ENCODE assay signal across 18 cellular contexts in genomic region chr4:113738251-113738650, GRCh38. TPM values are rescaled to one million over a fixed set of nuclear protein-coding genes. Genes with fewer than 3 reads are reported as not detected.
DNase-seq lines count a peak whose midpoint lies in the region; ATAC-seq and TF ChIP-seq lines count a peak whose summit lies in the region.
"Had no signal": no experiment of that assay in that cellular context is flagged by ENCODE, and none has a peak within 500 bp of the region (broad histone marks: within the 10 kb centered on the region; RNA-seq: fewer than 3 reads in every experiment).

No MANE protein-coding gene starts in this region.

- intact Hi-C loops in left ventricle myocardium superior (cut with micrococcal nuclease) (no loop called here), Right ventricle myocardium inferior (cut with DNase I) (no loop called here), activated B cell treated with CpG ODN at 0.5 μM for 24 hours (cut with micrococcal nuclease) (loop anchor here (2.0 to 5.0 kb wide), 3 partner anchors 13 to 36 kb away; partner anchors contain the start of gene CAMK2D)

- CTCF ChIA-PET in activated B cell treated with CpG ODN at 0.5 μM for 24 hours (lab: Charles Lee) = no interaction called here

- ATAC-seq in left ventricle myocardium superior (peak; percentile 44), Right ventricle myocardium inferior (no peak), activated B cell treated with CpG ODN at 0.5 μM for 24 hours (ENCODE audit: low read depth) (no peak), GM21390 (IDR thresholded peaks at IDR 0.05; ENCODE audit: unreplicated experiment) (no peak), HG02610 (IDR thresholded peaks at IDR 0.05; ENCODE audit: unreplicated experiment) (no peak)

- no peak for TF ChIP-seq CTCF in activated B cell treated with CpG ODN at 0.5 μM for 24 hours (IDR thresholded peaks at IDR 0.05)
- no peak for TF ChIP-seq CTCF in fibroblast of villous mesenchyme (IDR thresholded peaks at IDR 0.05; ENCODE audit: insufficient read depth, low read depth, low read length)

- POLR2A ChIA-PET in activated B cell treated with CpG ODN at 0.5 μM for 24 hours (lab: Charles Lee) = interaction anchor here (0.6 to 0.7 kb wide), 2 partner anchors 18 kb away, joined by 4 read pairs; no protein-coding TSS in a partner anchor

- peaks cover 37% of the 10 kb centered on the region for H3K36me3 Mint-ChIP-seq in activated B cell treated with CpG ODN at 0.5 μM for 24 hours (ENCODE audit: low read depth)

- DNase-seq in left ventricle myocardium superior (no peak), Right ventricle myocardium inferior (ENCODE audit: missing footprints) (no peak), activated B cell treated with CpG ODN at 0.5 μM for 24 hours (no peak), fibroblast of villous mesenchyme (ENCODE audit: low read depth) (peak; percentile 73), H7 (no peak), kidney glomerular epithelial cell (lab: John Stamatoyannopoulos, UW) (no peak)
- DNase-seq: activated CD4-positive, alpha-beta T cell treated with anti-CD3 and anti-CD28 coated beads, Interleukin-2, amount 50 U/mL, for 48 hours; AML-193; effector CD8-positive, alpha-beta T cell; immature natural killer cell; midbrain; NCI-H1048; NCI-H526; T-helper 9 cell had no signal

- H3K9me3 Mint-ChIP-seq in activated B cell treated with CpG ODN at 0.5 μM for 24 hours = no peaks in the 10 kb centered on the region
- H3K9me3 Mint-ChIP-seq: immature natural killer cell had no signal

- no peaks in the 10 kb centered on the region for H3K27me3 ChIP-seq in H7 (ENCODE audit: control insufficient read depth, insufficient read depth, low read length)

- no peak overlapping the region for H3K4me3 Mint-ChIP-seq in activated B cell treated with CpG ODN at 0.5 μM for 24 hours
- H3K4me3 Mint-ChIP-seq: activated T-helper 1 cell treated with anti-CD3 and anti-CD28 coated beads, Interleukin-12 subunit alpha, Interleukin-12 subunit beta, Interleukin-2, Interleukin-4 antibody, amounts not matched to agents 30 ng/mL and 10 ng/mL and 1 ng/mL, durations not matched to agents 14 hours and 24 hours and 36 hours; immature natural killer cell had no signal

- peak overlapping the region; percentile 44 for H3K27ac Mint-ChIP-seq in activated B cell treated with CpG ODN at 0.5 μM for 24 hours
- H3K27ac Mint-ChIP-seq: activated T-helper 1 cell treated with anti-CD3 and anti-CD28 coated beads, Interleukin-12 subunit alpha, Interleukin-12 subunit beta, Interleukin-2, Interleukin-4 antibody, amounts not matched to agents 30 ng/mL and 10 ng/mL and 1 ng/mL, durations not matched to agents 14 hours and 24 hours and 36 hours had no signal

- H3K4me3 ChIP-seq in fibroblast of villous mesenchyme (ENCODE audit: low read depth, low read length) = no peak overlapping the region
- no peak overlapping the region for H3K4me3 ChIP-seq in H7 (ENCODE audit: insufficient read depth, low read depth, low read length)
- H3K4me3 ChIP-seq: thoracic aorta had no signal

- no peaks in the 10 kb centered on the region for H3K36me3 ChIP-seq in H7 (replicated peaks; ENCODE audit: control insufficient read depth, insufficient read depth, low read length)
- H3K36me3 ChIP-seq: thoracic aorta had no signal

- no peaks in the 10 kb centered on the region for H3K27me3 Mint-ChIP-seq in activated B cell treated with CpG ODN at 0.5 μM for 24 hours

- H3K4me1 Mint-ChIP-seq in activated B cell treated with CpG ODN at 0.5 μM for 24 hours = peaks cover 66% of the 10 kb centered on the region

RNA-seq across cellular contexts. Expression of gene CAMK2D, which starts 23.3 kb away (rescaled TPM):
- total RNA-seq in left ventricle myocardium superior (232 TPM), Right ventricle myocardium inferior (214 TPM), activated B cell treated with CpG ODN at 0.5 μM for 24 hours (62.7 and 72.9 TPM in 2 replicates), fibroblast of villous mesenchyme (84.4 and 161 TPM in 2 replicates)
- 21.5 and 29.0 TPM in 2 replicates for total RNA-seq in H7 (2014; rRNA removed; shearing (Covaris generic))
